In genomic region chr11:117226388-117227385, GRCh38 we compare ENCODE assay signal across 8 cellular contexts. TPM values are rescaled to one million over a fixed set of nuclear protein-coding genes. Genes with fewer than 3 reads are reported as not detected.
DNase-seq lines count a peak whose midpoint lies in the region; FAIRE-seq and TF ChIP-seq lines count a peak whose summit lies in the region.

No MANE protein-coding gene starts in this region.

- in situ Hi-C loops in KBM-7 (cut with MboI; ENCODE audit: low pct_unique_long_range_greater_than_20kb, low sequenced_read_pairs), result no loop called here

- no peaks in the 10 kb centered on the region for H3K27me3 Mint-ChIP-seq in activated T-helper 2 cell treated with anti-CD3 and anti-CD28 coated beads, Interferon-gamma antibody, Interleukin-2, Interleukin-4, amounts not matched to agents 10 μg/mL and 5 μg/mL and 100 μg/mL, durations not matched to agents 14 hours and 24 hours and 36 hours (ENCODE audit: low read depth)

- peak; percentile 77 for FAIRE-seq in GM18507 (lab: Jason Lieb, UNC)

- H3K4me3 Mint-ChIP-seq in activated T-helper 2 cell treated with anti-CD3 and anti-CD28 coated beads, Interferon-gamma antibody, Interleukin-2, Interleukin-4, amounts not matched to agents 10 μg/mL and 5 μg/mL and 100 μg/mL, durations not matched to agents 14 hours and 24 hours and 36 hours (ENCODE audit: low read depth), result no peak overlapping the region

- peaks cover 81% of the 10 kb centered on the region for H3K36me3 Mint-ChIP-seq in activated T-helper 2 cell treated with anti-CD3 and anti-CD28 coated beads, Interferon-gamma antibody, Interleukin-2, Interleukin-4, amounts not matched to agents 10 μg/mL and 5 μg/mL and 100 μg/mL, durations not matched to agents 14 hours and 24 hours and 36 hours (ENCODE audit: low read depth)

- DNase-seq in AG09319 (ENCODE audit: extremely low read depth, low read depth), result peak; percentile 56
- DNase-seq in GM18507 (ENCODE audit: extremely low spot score, insufficient read length, low read depth), result peak; percentile 53
- DNase-seq in KBM-7, result peak; percentile 69
- peak; percentile 63 for DNase-seq in NOMO-1 treated with dmso at 0.1 percent for 144 hours (lab: John Stamatoyannopoulos, UW; ENCODE audit: unreplicated experiment)
- peak; percentile 21 for DNase-seq in activated T-helper 2 cell treated with anti-CD3 and anti-CD28 coated beads, Interferon-gamma antibody, Interleukin-2, Interleukin-4, amounts not matched to agents 10 μg/mL and 5 μg/mL and 100 μg/mL, durations not matched to agents 14 hours and 24 hours and 36 hours (ENCODE audit: low spot score)
- DNase-seq in foreskin melanocyte, result peak; percentile 56
- peak; percentile 35 for DNase-seq in occipital lobe (lab: John Stamatoyannopoulos, UW)
- DNase-seq in NK-92 (lab: John Stamatoyannopoulos, UW; ENCODE audit: unreplicated experiment), result no peak

- intact Hi-C loops in activated T-helper 2 cell treated with anti-CD3 and anti-CD28 coated beads, Interferon-gamma antibody, Interleukin-2, Interleukin-4, amounts not matched to agents 10 μg/mL and 5 μg/mL and 100 μg/mL, durations not matched to agents 14 hours and 24 hours and 36 hours (cut with micrococcal nuclease), result no loop called here

- no peaks in the 10 kb centered on the region for H3K9me3 Mint-ChIP-seq in activated T-helper 2 cell treated with anti-CD3 and anti-CD28 coated beads, Interferon-gamma antibody, Interleukin-2, Interleukin-4, amounts not matched to agents 10 μg/mL and 5 μg/mL and 100 μg/mL, durations not matched to agents 14 hours and 24 hours and 36 hours

- no peak overlapping the region for H3K27ac Mint-ChIP-seq in activated T-helper 2 cell treated with anti-CD3 and anti-CD28 coated beads, Interferon-gamma antibody, Interleukin-2, Interleukin-4, amounts not matched to agents 10 μg/mL and 5 μg/mL and 100 μg/mL, durations not matched to agents 14 hours and 24 hours and 36 hours

- H3K4me1 Mint-ChIP-seq in activated T-helper 2 cell treated with anti-CD3 and anti-CD28 coated beads, Interferon-gamma antibody, Interleukin-2, Interleukin-4, amounts not matched to agents 10 μg/mL and 5 μg/mL and 100 μg/mL, durations not matched to agents 14 hours and 24 hours and 36 hours (ENCODE audit: low read depth), result peaks cover 27% of the 10 kb centered on the region

- TF ChIP-seq CTCF in AG09319 (IDR thresholded peaks at IDR 0.05; ENCODE audit: low read depth, low read length), result peak; percentile 70

RNA-seq across cellular contexts. Expression of gene PCSK7, which starts 5.2 kb away (rescaled TPM):
- 151 and 154 TPM in 2 replicates for total RNA-seq in activated T-helper 2 cell treated with anti-CD3 and anti-CD28 coated beads, Interferon-gamma antibody, Interleukin-2, Interleukin-4, amounts not matched to agents 10 μg/mL and 5 μg/mL and 100 μg/mL, durations not matched to agents 14 hours and 24 hours and 36 hours
- 24.0 TPM for total RNA-seq in occipital lobe

RNA-seq across cellular contexts. Expression of gene RNF214, which starts 5.8 kb away (rescaled TPM):
- total RNA-seq in activated T-helper 2 cell treated with anti-CD3 and anti-CD28 coated beads, Interferon-gamma antibody, Interleukin-2, Interleukin-4, amounts not matched to agents 10 μg/mL and 5 μg/mL and 100 μg/mL, durations not matched to agents 14 hours and 24 hours and 36 hours, result 22.7 and 25.8 TPM in 2 replicates
- total RNA-seq in occipital lobe, result 16.4 TPM

RNA-seq across cellular contexts. Expression of gene TAGLN, which starts 27.5 kb away (rescaled TPM):
- total RNA-seq in activated T-helper 2 cell treated with anti-CD3 and anti-CD28 coated beads, Interferon-gamma antibody, Interleukin-2, Interleukin-4, amounts not matched to agents 10 μg/mL and 5 μg/mL and 100 μg/mL, durations not matched to agents 14 hours and 24 hours and 36 hours, result 3.1 and 3.8 TPM in 2 replicates
- 12.9 TPM for total RNA-seq in occipital lobe

RNA-seq across cellular contexts. Expression of gene SIDT2, which starts 48.1 kb away (rescaled TPM):
- 26.1 and 27.1 TPM in 2 replicates for total RNA-seq in activated T-helper 2 cell treated with anti-CD3 and anti-CD28 coated beads, Interferon-gamma antibody, Interleukin-2, Interleukin-4, amounts not matched to agents 10 μg/mL and 5 μg/mL and 100 μg/mL, durations not matched to agents 14 hours and 24 hours and 36 hours
- 8.1 TPM for total RNA-seq in occipital lobe
